13 cellular contexts compared by ENCODE assay signal in genomic region chr18:45169610-45170009, GRCh38.
DNase-seq lines count a peak whose midpoint lies in the region; FAIRE-seq and TF ChIP-seq lines count a peak whose summit lies in the region.
"Had no signal": no experiment of that assay in that cellular context is flagged by ENCODE, and none has a peak within 500 bp of the region (broad histone marks: within the 10 kb centered on the region; RNA-seq: fewer than 3 reads in every experiment).

No MANE protein-coding gene starts in this region.

- no peak overlapping the region for H3K4me3 ChIP-seq in fibroblast of the aortic adventitia (ENCODE audit: low read depth, low read length)
- no peak overlapping the region for H3K4me3 ChIP-seq in skeletal muscle satellite cell (ENCODE audit: low read length)
- H3K4me3 ChIP-seq: coronary artery, spleen had no signal

- no peaks in the 10 kb centered on the region for H3K27me3 ChIP-seq in skeletal muscle satellite cell (ENCODE audit: control insufficient read depth, insufficient read depth, low read length)
- H3K27me3 ChIP-seq: spleen had no signal

- peak overlapping the region; percentile 29 for H3K9ac ChIP-seq in skeletal muscle satellite cell (ENCODE audit: low read depth, low read length)

- peak; percentile 50 for TF ChIP-seq CTCF in fibroblast of the aortic adventitia (IDR thresholded peaks at IDR 0.05; ENCODE audit: insufficient read depth, low read length)

- no peaks in the 10 kb centered on the region for H3K36me3 ChIP-seq in skeletal muscle satellite cell (ENCODE audit: insufficient read depth, low read length)
- H3K36me3 ChIP-seq: spleen had no signal

- H3K9me3 ChIP-seq in skeletal muscle satellite cell (replicated peaks; ENCODE audit: low read length): no peaks in the 10 kb centered on the region
- H3K9me3 ChIP-seq: spleen had no signal

- DNase-seq in GM04504 (ENCODE audit: low read depth) (peak; percentile 75), RCC 7860 (ENCODE audit: low spot score) (peak; percentile 69), fibroblast of the aortic adventitia (ENCODE audit: low read depth) (peak; percentile 98), NCI-H1417 (lab: John Stamatoyannopoulos, UW) (no peak), posterior cingulate gyrus (no peak), NCI-H446 treated with DMSO at 0.1 percent for 48 hours (lab: John Stamatoyannopoulos, UW) (no peak), COLO668 (lab: John Stamatoyannopoulos, UW; ENCODE audit: unreplicated experiment) (no peak)
- DNase-seq: left colon, NCI-H1694, spleen, SW 1271 had no signal

- H3K4me2 ChIP-seq in skeletal muscle satellite cell (ENCODE audit: low read length): peak overlapping the region; percentile 42

- peaks cover 68% of the 10 kb centered on the region for H3K4me1 ChIP-seq in skeletal muscle satellite cell (ENCODE audit: control insufficient read depth, insufficient read depth, low read length)

- intact Hi-C loops in posterior cingulate gyrus (cut with DNase I): no loop called here

- FAIRE-seq in RCC 7860 (lab: Jason Lieb, UNC): peak; percentile 72

Comparison
In these comparisons a context has a peak if more than half of its experiments do, and no peak if none do; other contexts are left out.
1. DNase-seq: peak in GM04504 (single experiment), RCC 7860 (single experiment) and fibroblast of the aortic adventitia (single experiment); none in NCI-H1417 (0 of 3), posterior cingulate gyrus (0 of 10), NCI-H446 treated with DMSO at 0.1 percent for 48 hours (single experiment) and COLO668 (single experiment).